ENCODE assay signal across 9 cellular contexts in the genomic region with DNA sequence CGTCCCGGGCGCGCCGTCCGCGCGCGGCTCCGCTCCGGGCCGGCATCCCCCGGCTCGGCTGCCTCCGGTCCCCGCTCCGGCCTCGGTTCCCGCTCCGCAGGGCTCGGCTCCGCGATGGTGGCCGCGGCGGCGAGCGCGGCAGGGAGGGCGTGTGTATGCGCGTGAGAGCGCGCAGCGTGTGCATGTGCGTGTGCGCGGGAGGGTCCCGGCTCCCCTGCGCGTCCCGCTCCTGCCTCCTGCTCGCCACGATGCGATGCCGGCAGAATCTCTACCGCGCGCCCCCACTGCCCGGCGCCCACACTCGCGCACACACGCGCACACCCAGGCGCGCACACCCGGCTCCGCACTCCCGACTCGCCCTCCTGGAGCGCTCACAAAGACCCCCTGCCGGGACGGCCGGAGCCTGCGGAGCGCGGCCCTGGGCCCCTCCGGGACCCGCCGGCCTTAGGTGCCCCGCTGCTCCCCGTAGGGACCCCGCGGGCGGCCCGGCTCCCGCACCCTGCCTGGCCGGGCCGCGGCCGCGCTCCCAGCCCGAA.
A peak's percentile ranks its signal among the peaks of the same experiment; 100 is the strongest.
DNase-seq lines count a peak whose midpoint lies in the region; ATAC-seq and TF ChIP-seq lines count a peak whose summit lies in the region.
"Had no signal": no experiment of that assay in that cellular context is flagged by ENCODE, and none has a peak within 500 bp of the region (broad histone marks: within the 10 kb centered on the region; RNA-seq: fewer than 3 reads in every experiment).

No MANE protein-coding gene starts in this region.

- H3K9me2 ChIP-seq in HCT116 (ENCODE audit: insufficient read depth) (no peaks in the 10 kb centered on the region), neural cell (ENCODE audit: insufficient read depth, low read length) (no peaks in the 10 kb centered on the region)

- H3K36me3 ChIP-seq in HCT116 (ENCODE audit: control insufficient read depth in 1 of 2, insufficient read depth in 2 of 2, low read length in 2 of 2) = no peaks in the 10 kb centered on the region
- no peaks in the 10 kb centered on the region for H3K36me3 ChIP-seq in neural cell (ENCODE audit: insufficient read depth, low read length)

- peak overlapping the region; percentile 15; the same call in 1 of the 2 replicates for H3K27ac ChIP-seq in HCT116 (ENCODE audit: low read depth, low read length)
- no peak overlapping the region for H3K27ac ChIP-seq in caudate nucleus (ENCODE audit: low read depth, low read length)
- H3K27ac ChIP-seq in neural cell (ENCODE audit: low read length) = peak overlapping the region; percentile 67

- H3K9me3 ChIP-seq in HCT116 (ENCODE audit: control insufficient read depth in 1 of 2, insufficient read depth in 1 of 2, low read depth in 1 of 2, low read length in 2 of 2) (no peaks in the 10 kb centered on the region), neural cell (ENCODE audit: low read length) (no peaks in the 10 kb centered on the region)

- POLR2A ChIA-PET in AG04449 (lab: Yijun Ruan, JAX) (no interaction called here), HCT116 (lab: Charles Lee) (interaction anchor here (0.7 kb wide), 1 partner anchor 186 kb away, joined by 3 read pairs; no protein-coding TSS in a partner anchor)

- DNase-seq in AG04449 (ENCODE audit: low read depth, low spot score) (no peak), HCT116 (ENCODE audit: low read depth, low spot score) (no peak), caudate nucleus (lab: John Stamatoyannopoulos, UW) (peak in 35 of 61 donors; percentile 6 to 72 (median 41)), cortex of kidney (lab: John Stamatoyannopoulos, UW) (no peak)
- DNase-seq in activated effector memory CD4-positive, alpha-beta T cell treated with anti-CD3 and anti-CD28 coated beads, Interleukin-2, amount 50 U/mL, for 16 hours = no peak
- DNase-seq in NK-92 treated with Interleukin-12 subunit alpha and Interleukin-12 subunit beta, amount 100 ng/mL, for 24 hours (lab: John Stamatoyannopoulos, UW) = no peak
- DNase-seq: GOT3 had no signal

- H3K4me3 ChIP-seq in AG04449 (ENCODE audit: low read depth, low read length) (peak overlapping the region; percentile 18; the same call in 1 of the 2 replicates), HCT116 (replicated peaks in 1 of 2; ENCODE audit: low read depth in 1 of 2, low read length in 2 of 2) (peak overlapping the region; percentile 40 to 61), neural cell (ENCODE audit: low read length) (peak overlapping the region; percentile 77)

- H3K4me2 ChIP-seq in HCT116 (ENCODE audit: low read length) (peak overlapping the region; percentile 89), neural cell (ENCODE audit: low read length) (no peak overlapping the region)

- RAD21 ChIA-PET in HCT116 (lab: Charles Lee; ENCODE audit: low non-redundant PET in 1 of 2, low total read pairs in 2 of 2, uncharacterized antibody in 2 of 2, unreplicated experiment in 2 of 2) = interaction anchor here (0.9 to 2.8 kb wide), 2 partner anchors 186 kb away, joined by 5 to 15 read pairs; partner anchors contain the start of gene LINGO1 (in 2 of the 2)

- no peaks in the 10 kb centered on the region for H3F3A ChIP-seq in neural cell (ENCODE audit: insufficient read depth, low read length, poor library complexity, severe bottlenecking)

- CTCF ChIA-PET in AG04449 (lab: Yijun Ruan, JAX) (interaction anchor here (0.8 to 5.8 kb wide), 4 partner anchors 12 to 185 kb away, joined by 3 to 161 read pairs (median 37); partner anchors contain the start of gene LINGO1), HCT116 (lab: Charles Lee) (interaction anchor here (2.4 to 3.5 kb wide), 5 partner anchors 160 to 276 kb away, joined by 11 to 72 read pairs (median 21); partner anchors contain the start of gene LINGO1)

- TF ChIP-seq CTCF in AG04449 (IDR thresholded peaks at IDR 0.05; ENCODE audit: insufficient read depth, low read length, missing control alignments) = no peak
- no peak for TF ChIP-seq CTCF in HCT116 (IDR thresholded peaks at IDR 0.05 in 2 of 3, conservative IDR thresholded peaks at IDR 0.05 in 1 of 3; ENCODE audit: borderline replicate concordance in 1 of 3, insufficient read depth in 1 of 3, low read depth in 2 of 3, low read length in 2 of 3)
- peak; percentile 40 for TF ChIP-seq CTCF in neural cell (IDR thresholded peaks at IDR 0.05; ENCODE audit: poor library complexity, severe bottlenecking)

- no peak for TF ChIP-seq EP300 in neural cell (conservative IDR thresholded peaks at IDR 0.05; ENCODE audit: poor library complexity, severe bottlenecking)

- intact Hi-C loops in HCT116 (cut with micrococcal nuclease) = no loop called here

- H2AFZ ChIP-seq in HCT116 (ENCODE audit: low read depth, low read length, poor library complexity, severe bottlenecking) = no peak overlapping the region
- no peak overlapping the region for H2AFZ ChIP-seq in neural cell (ENCODE audit: low read depth, low read length)

- BruUV-seq in HCT116 (replicated peaks; lab: Mats Ljungman, UMichigan) = no TSS peak

- H3K9ac ChIP-seq in HCT116 (ENCODE audit: low read length) (peak overlapping the region; percentile 43; the same call in 1 of the 2 replicates), neural cell (ENCODE audit: low read length) (peak overlapping the region; percentile 85)

- ATAC-seq in HCT116 (peak; percentile 19; the same call in 1 of the 2 replicates), GM21737 (IDR thresholded peaks at IDR 0.05; ENCODE audit: unreplicated experiment) (no peak)

- H3K27me3 ChIP-seq in HCT116 (ENCODE audit: insufficient read depth, low read length) (no peaks in the 10 kb centered on the region), neural cell (ENCODE audit: insufficient read depth, low read depth, low read length) (peaks cover 5% of the 10 kb centered on the region)

- H3K4me1 ChIP-seq in HCT116 (ENCODE audit: control insufficient read depth in 1 of 2, insufficient read depth in 2 of 2, low read length in 2 of 2) = peaks cover 0 to 12% of the 10 kb centered on the region in 2 experiments; a peak in 2 of 4 replicates

- H4K20me1 ChIP-seq in HCT116 (ENCODE audit: insufficient read depth) (no peaks in the 10 kb centered on the region), neural cell (ENCODE audit: insufficient read depth) (no peaks in the 10 kb centered on the region)

- TF ChIP-seq POLR2A in HCT116 (IDR thresholded peaks at IDR 0.05; ENCODE audit: borderline replicate concordance, extremely low read depth, insufficient read depth, insufficient read length) = no peak

- H3K79me2 ChIP-seq in HCT116 (ENCODE audit: insufficient read depth, low read length) = no peaks in the 10 kb centered on the region
- H3K79me2 ChIP-seq in neural cell (replicated peaks; ENCODE audit: insufficient read depth, low read length) = peaks cover 4% of the 10 kb centered on the region

- TF ChIP-seq RAD21 in HCT116 (IDR thresholded peaks at IDR 0.05; ENCODE audit: low read depth) (no peak), neural cell (conservative IDR thresholded peaks at IDR 0.05) (peak; percentile 49)

TF ChIP-seq in HCT116, 20 proteins besides CTCF, POLR2A, EP300 and RAD21:
- TF ChIP-seq EZH2phosphoT487 (IDR thresholded peaks at IDR 0.05; ENCODE audit: borderline replicate concordance) = no peak
- no peak for TF ChIP-seq ELF1 (IDR thresholded peaks at IDR 0.05; ENCODE audit: borderline replicate concordance, low read depth)
- no peak; the same call in 1 of the 2 replicates for TF ChIP-seq ZFX (IDR thresholded peaks at IDR 0.05)
- no peak for TF ChIP-seq SP1 (IDR thresholded peaks at IDR 0.05; ENCODE audit: low read depth)
- no peak for TF ChIP-seq POLR2AphosphoS5 (IDR thresholded peaks at IDR 0.05; ENCODE audit: low read depth, low read length)
- no peak for TF ChIP-seq CBX3 (IDR thresholded peaks at IDR 0.05; ENCODE audit: low read depth)
- TF ChIP-seq CEBPB (IDR thresholded peaks at IDR 0.05; ENCODE audit: low read depth) = no peak

TF ChIP-seq in neural cell, 6 proteins besides CTCF, POLR2A, EP300 and RAD21:
- TF ChIP-seq TAF1 (IDR thresholded peaks at IDR 0.05; ENCODE audit: low read depth) (peak; percentile 38), SMC3 (conservative IDR thresholded peaks at IDR 0.05; ENCODE audit: poor library complexity) (no peak), REST (IDR thresholded peaks at IDR 0.05; ENCODE audit: borderline replicate concordance) (no peak), POLR2AphosphoS5 (IDR thresholded peaks at IDR 0.05) (peak; percentile 84), MXI1 (conservative IDR thresholded peaks at IDR 0.05; ENCODE audit: poor library complexity, severe bottlenecking) (peak; percentile 84)

Comparison
In these comparisons a context has a peak if more than half of its experiments do, and no peak if none do; other contexts are left out.
1. DNase-seq: peak in caudate nucleus (35 of 61); none in AG04449 (single experiment), HCT116 (single experiment), activated effector memory CD4-positive, alpha-beta T cell treated with anti-CD3 and anti-CD28 coated beads, Interleukin-2, amount 50 U/mL, for 16 hours (single experiment), cortex of kidney (single experiment) and NK-92 treated with Interleukin-12 subunit alpha and Interleukin-12 subunit beta, amount 100 ng/mL, for 24 hours (single experiment).
2. H3K4me3 ChIP-seq: peak in every context shown above with its lines; median percentile 77 in neural cell; 50 in HCT116; 18 in AG04449.